ENCODE assay signal across 10 cellular contexts in genomic region chr12:96501908-96502307, GRCh38. TPM values are rescaled to one million over a fixed set of nuclear protein-coding genes. Genes with fewer than 3 reads are reported as not detected.
A peak's percentile ranks its signal among the peaks of the same experiment; 100 is the strongest.
DNase-seq lines count a peak whose midpoint lies in the region; ATAC-seq, FAIRE-seq and TF ChIP-seq lines count a peak whose summit lies in the region.
"Had no signal": no experiment of that assay in that cellular context is flagged by ENCODE, and none has a peak within 500 bp of the region (broad histone marks: within the 10 kb centered on the region; RNA-seq: fewer than 3 reads in every experiment).

No MANE protein-coding gene starts in this region.

- no peak overlapping the region for H3K4me2 ChIP-seq in keratinocyte (ENCODE audit: control insufficient read depth, extremely low read depth, insufficient read depth, low read depth, low read length)

- H3K4me1 ChIP-seq in left ventricle myocardium inferior (peaks cover 32% of the 10 kb centered on the region), keratinocyte (ENCODE audit: control insufficient read depth, extremely low read depth, insufficient read depth, low read length) (peaks cover 28% of the 10 kb centered on the region), upper lobe of left lung (peaks cover 11 to 21% (median 16%) of the 10 kb centered on the region in 4 donors), mucosa of descending colon (ENCODE audit: low read depth) (no peaks in the 10 kb centered on the region)

- dilution Hi-C loops in keratinocyte (cut with MboI; ENCODE audit: extremely low pct_ligation_motif_present, low sequenced_read_pairs), result no loop called here

- no peak for TF ChIP-seq POLR2A in upper lobe of left lung (IDR thresholded peaks at IDR 0.05)

- TF ChIP-seq CTCF in left ventricle myocardium inferior (IDR thresholded peaks at IDR 0.05; ENCODE audit: borderline replicate concordance) (no peak), VCaP (conservative IDR thresholded peaks at IDR 0.05) (no peak), keratinocyte (optimal IDR thresholded peaks at IDR 0.05 in 1 of 3, IDR thresholded peaks at IDR 0.05 in 1 of 3, conservative IDR thresholded peaks at IDR 0.05 in 1 of 3; ENCODE audit: extremely low read depth in 1 of 3, insufficient read depth in 2 of 3, low read length in 3 of 3) (no peak), upper lobe of left lung (IDR thresholded peaks at IDR 0.05) (no peak), mucosa of descending colon (IDR thresholded peaks at IDR 0.05) (no peak)

- ATAC-seq in Right ventricle myocardium inferior (no peak), upper lobe of left lung (ENCODE audit: low FRiP score in 2 of 2) (no peak), mucosa of descending colon (no peak)

- intact Hi-C loops in left ventricle myocardium inferior (cut with micrococcal nuclease) (loop anchor here (10.0 kb wide), 1 partner anchor 97 kb away; the partner anchor contains the start of gene CDK17), Right ventricle myocardium inferior (cut with DNase I) (no loop called here), mucosa of descending colon (cut with DNase I, micrococcal nuclease) (no loop called here), posterior vena cava (cut with DNase I) (loop anchor here in 1 of 2 donors (10.0 kb wide), 1 partner anchor 77 kb away; no protein-coding TSS in a partner anchor)

- H2AFZ ChIP-seq in keratinocyte (ENCODE audit: control insufficient read depth, low read length), result no peak overlapping the region

- DNase-seq in left ventricle myocardium inferior (no peak), Right ventricle myocardium inferior (ENCODE audit: missing footprints) (no peak), keratinocyte (ENCODE audit: low read depth, low spot score) (no peak), upper lobe of left lung (no peak), NCI-H774 (lab: John Stamatoyannopoulos, UW) (no peak), mucosa of descending colon (no peak), posterior vena cava (ENCODE audit: low spot score) (no peak)
- DNase-seq: amygdala, NCI-H1930 had no signal

- no peaks in the 10 kb centered on the region for H3K9me1 ChIP-seq in keratinocyte (ENCODE audit: control insufficient read depth, extremely low read depth, insufficient read depth, low read length)

- H4K20me1 ChIP-seq in keratinocyte (ENCODE audit: control insufficient read depth, extremely low read depth, insufficient read depth, low read length), result no peaks in the 10 kb centered on the region

- H3K36me3 ChIP-seq in left ventricle myocardium inferior, result no peaks in the 10 kb centered on the region
- H3K36me3 ChIP-seq in keratinocyte (ENCODE audit: control insufficient read depth in 2 of 2, extremely low read depth in 1 of 2, insufficient read depth in 2 of 2, low read length in 2 of 2), result no peaks in the 10 kb centered on the region
- H3K36me3 ChIP-seq in upper lobe of left lung, result no peaks in the 10 kb centered on the region
- H3K36me3 ChIP-seq in mucosa of descending colon (ENCODE audit: low read depth), result no peaks in the 10 kb centered on the region

- H3K9me3 ChIP-seq in left ventricle myocardium inferior (replicated peaks) (no peaks in the 10 kb centered on the region), keratinocyte (ENCODE audit: control insufficient read depth, low read depth, low read length) (no peaks in the 10 kb centered on the region), upper lobe of left lung (no peaks in the 10 kb centered on the region), mucosa of descending colon (no peaks in the 10 kb centered on the region)

- H3K4me3 ChIP-seq in left ventricle myocardium inferior, result no peak overlapping the region
- H3K4me3 ChIP-seq in keratinocyte (ENCODE audit: control insufficient read depth in 2 of 3, extremely low read depth in 1 of 3, insufficient read depth in 2 of 3, low read depth in 1 of 3, low read length in 3 of 3), result no peak overlapping the region
- H3K4me3 ChIP-seq in upper lobe of left lung, result no peak overlapping the region
- no peak overlapping the region for H3K4me3 ChIP-seq in mucosa of descending colon

- H3K27me3 ChIP-seq in left ventricle myocardium inferior (ENCODE audit: low read depth) (no peaks in the 10 kb centered on the region), keratinocyte (ENCODE audit: control insufficient read depth, extremely low read depth, insufficient read depth, low read length) (no peaks in the 10 kb centered on the region), upper lobe of left lung (no peaks in the 10 kb centered on the region)

- H3K9ac ChIP-seq in keratinocyte (ENCODE audit: control insufficient read depth, extremely low read depth, insufficient read depth, low read length), result no peak overlapping the region

- H3K79me2 ChIP-seq in keratinocyte (ENCODE audit: control insufficient read depth, insufficient read depth, low read length), result no peaks in the 10 kb centered on the region

- peak overlapping the region; percentile 89 for H3K27ac ChIP-seq in left ventricle myocardium inferior (replicated peaks)
- H3K27ac ChIP-seq in VCaP, result peak overlapping the region; percentile 45; the same call in 1 of the 2 replicates
- H3K27ac ChIP-seq in keratinocyte (ENCODE audit: control insufficient read depth, insufficient read depth, low read length), result peak overlapping the region; percentile 93
- peak overlapping the region; percentile 70 to 92 (median 82) for H3K27ac ChIP-seq in upper lobe of left lung

- no peak for TF ChIP-seq EP300 in upper lobe of left lung (IDR thresholded peaks at IDR 0.05)

- no peak for FAIRE-seq in keratinocyte (lab: Jason Lieb, UNC)

RNA-seq across cellular contexts. Expression of gene CFAP54, which starts 12.5 kb away (rescaled TPM):
- total RNA-seq in left ventricle myocardium inferior (0.16 TPM), Right ventricle myocardium inferior (0.22 TPM), upper lobe of left lung (10 to 100 TPM in 3 of 6 donors, 1 to 10 TPM in 2, under 1 TPM in 1; 0.66 to 48.8 (median 7.4) TPM), mucosa of descending colon (1 to 10 TPM in 1 of 3 donors, under 1 TPM in 2; 0.43 to 1.9 (median 0.82) TPM), posterior vena cava (1 to 10 TPM in 1 of 2 donors, under 1 TPM in 1; 0.90 to 1.2 TPM)
- polyA plus RNA-seq in keratinocyte, result 0.46 to 1.2 TPM (median 0.77 TPM) in 3 replicates
- 0.35 TPM for polyA plus RNA-seq in keratinocyte (2011; ENCODE audit: low read depth)
- polyA plus RNA-seq in keratinocyte (2011; cell fraction: cytosol; rRNA removed), result 0.21 and 0.35 TPM in 2 replicates
- 0.84 and 1.1 TPM in 2 replicates for polyA plus RNA-seq in keratinocyte (2011; cell fraction: nucleus; rRNA removed)
- polyA plus RNA-seq in keratinocyte (2012; ENCODE audit: low replicate concordance), result 0.89 TPM in 1 of 2 replicates, not detected in the other
- polyA minus RNA-seq in keratinocyte, result 0.79 to 4.8 TPM (median 4.4 TPM) in 3 replicates
- 1.3 TPM for polyA minus RNA-seq in keratinocyte (2011; cell fraction: cytosol; rRNA and poly(A)+ RNA removed)
- 1.1 and 3.5 TPM in 2 replicates for polyA minus RNA-seq in keratinocyte (2011; cell fraction: nucleus; rRNA and poly(A)+ RNA removed)
